11 cellular contexts compared by ENCODE assay signal in the genomic region with DNA sequence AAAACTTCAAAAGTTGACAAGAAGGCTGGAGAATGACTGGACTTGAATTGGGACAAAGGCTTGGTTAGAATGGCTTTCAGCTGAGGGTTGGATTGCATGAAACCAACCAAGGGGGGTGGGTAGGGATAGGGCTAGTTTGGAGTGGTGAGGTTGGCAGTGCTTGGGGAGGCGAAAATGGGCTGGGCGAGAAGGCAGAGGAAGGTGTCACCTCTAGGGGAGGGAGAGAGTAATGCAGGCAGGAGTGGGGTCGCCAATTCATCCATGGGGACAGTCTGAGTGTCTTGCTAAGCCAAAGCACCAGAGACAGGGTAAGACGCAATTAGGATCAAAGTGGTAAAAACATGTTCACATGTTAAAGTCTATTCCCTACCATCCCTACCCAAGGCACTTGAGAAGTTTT. TPM values are rescaled to one million over a fixed set of nuclear protein-coding genes. Genes with fewer than 3 reads are reported as not detected.
DNase-seq lines count a peak whose midpoint lies in the region; ATAC-seq, FAIRE-seq and TF ChIP-seq lines count a peak whose summit lies in the region.
"Had no signal": no experiment of that assay in that cellular context is flagged by ENCODE, and none has a peak within 500 bp of the region (broad histone marks: within the 10 kb centered on the region; RNA-seq: fewer than 3 reads in every experiment).

No MANE protein-coding gene starts in this region.

- POLR2A ChIA-PET in A549 (lab: Yijun Ruan, JAX) (no interaction called here), OCI-LY7 (lab: Charles Lee) (no interaction called here)

- H3K9me2 ChIP-seq in OCI-LY7 (ENCODE audit: insufficient read depth, low read length), result 0 out of 2 replicates have a peak, but pooled peaks cover 4% of the 10 kb centered on the region

- peak overlapping the region in 2 of 3 donors; percentile 11 to 13 for H3K27ac Mint-ChIP-seq in CD4-positive, CD25-positive, alpha-beta regulatory T cell
- H3K27ac Mint-ChIP-seq: T-helper 2 cell treated with Interferon-gamma antibody and Interleukin-4, amounts not matched to agents 5 μg/mL and 100 μg/mL, for 36 hours had no signal

- H3K27ac ChIP-seq in A549, result no peak overlapping the region
- H3K27ac ChIP-seq in CD4-positive, CD25-positive, alpha-beta regulatory T cell (ENCODE audit: insufficient read depth, low read length, poor library complexity, severe bottlenecking), result no peak overlapping the region
- no peak overlapping the region for H3K27ac ChIP-seq in OCI-LY7 (ENCODE audit: low read depth, low read length, poor library complexity, severe bottlenecking)

- no peak for TF ChIP-seq RAD21 in A549 (conservative IDR thresholded peaks at IDR 0.05 in 1 of 2, IDR thresholded peaks at IDR 0.05 in 1 of 2)

- TF ChIP-seq CTCF in A549 (IDR thresholded peaks at IDR 0.05) (no peak), OCI-LY7 (conservative IDR thresholded peaks at IDR 0.05; ENCODE audit: low read length) (peak; percentile 65), fibroblast of mammary gland (conservative IDR thresholded peaks at IDR 0.05; ENCODE audit: control insufficient read depth, insufficient read depth, low read depth, low read length) (peak; percentile 22)

- H3K9me3 Mint-ChIP-seq in CD4-positive, CD25-positive, alpha-beta regulatory T cell, result peaks cover 0 to 5% (median 0%) of the 10 kb centered on the region in 7 donors
- H3K9me3 Mint-ChIP-seq: T-helper 2 cell treated with Interferon-gamma antibody and Interleukin-4, amounts not matched to agents 5 μg/mL and 100 μg/mL, for 36 hours had no signal

- H3K27me3 Mint-ChIP-seq in CD4-positive, CD25-positive, alpha-beta regulatory T cell, result peaks cover 61% of the 10 kb centered on the region

- peaks cover 17% of the 10 kb centered on the region for H3K27me3 ChIP-seq in CD4-positive, CD25-positive, alpha-beta regulatory T cell (ENCODE audit: control insufficient read depth, insufficient read depth, low read length)

- H3K79me2 ChIP-seq in OCI-LY7 (ENCODE audit: insufficient read depth, low read depth, low read length), result no peaks in the 10 kb centered on the region

- no peaks in the 10 kb centered on the region for H3K36me3 ChIP-seq in CD4-positive, CD25-positive, alpha-beta regulatory T cell (ENCODE audit: control insufficient read depth, insufficient read depth, low read length)
- no peaks in the 10 kb centered on the region for H3K36me3 ChIP-seq in OCI-LY7 (ENCODE audit: insufficient read depth, low read length)

- WGBS in A549 (ENCODE audit: missing lambda C conversion rate), result 87% methylated on average over 4 of the region's 4 CpGs

- H3K9me3 ChIP-seq in A549, result no peaks in the 10 kb centered on the region
- H3K9me3 ChIP-seq in CD4-positive, CD25-positive, alpha-beta regulatory T cell (ENCODE audit: control insufficient read depth in 2 of 2, low read length in 2 of 2), result no peaks in the 10 kb centered on the region
- no peaks in the 10 kb centered on the region for H3K9me3 ChIP-seq in OCI-LY7 (ENCODE audit: low read length)

- TF ChIP-seq POLR2A in A549 (IDR thresholded peaks at IDR 0.05; ENCODE audit: low read length) (no peak), erythroblast (IDR thresholded peaks at IDR 0.05; ENCODE audit: low read length) (no peak)

- no peaks in the 10 kb centered on the region for H4K20me1 ChIP-seq in OCI-LY7 (ENCODE audit: insufficient read depth, low read length)

- no TSS peak for BruUV-seq in OCI-LY7 (replicated peaks; lab: Mats Ljungman, UMichigan)

- intact Hi-C loops in OCI-LY7 (cut with micrococcal nuclease; ENCODE audit: unreplicated experiment), result no loop called here

- H3K4me1 ChIP-seq in A549 (peaks cover 6% of the 10 kb centered on the region), OCI-LY7 (ENCODE audit: insufficient read depth, low read length, poor library complexity, severe bottlenecking) (peaks cover 10% of the 10 kb centered on the region)
- H3K4me1 ChIP-seq in CD4-positive, CD25-positive, alpha-beta regulatory T cell (ENCODE audit: control insufficient read depth, insufficient read depth, low read length, poor library complexity, severe bottlenecking), result no peaks in the 10 kb centered on the region

- H3K4me2 ChIP-seq in A549 (no peak overlapping the region), OCI-LY7 (ENCODE audit: low read length) (no peak overlapping the region)

- no peak overlapping the region for H3K4me3 ChIP-seq in A549
- H3K4me3 ChIP-seq in CD4-positive, CD25-positive, alpha-beta regulatory T cell (ENCODE audit: low read depth, low read length), result no peak overlapping the region
- no peak overlapping the region for H3K4me3 ChIP-seq in OCI-LY7 (ENCODE audit: low read depth, low read length, poor library complexity, severe bottlenecking)
- no peak overlapping the region for H3K4me3 ChIP-seq in fibroblast of mammary gland (ENCODE audit: control insufficient read depth, low read depth, low read length)

- ATAC-seq in A549 (peak; percentile 60 to 75; a peak in 5 of 6 replicates), HG02571 (IDR thresholded peaks at IDR 0.05; ENCODE audit: unreplicated experiment) (no peak), GM18909 (IDR thresholded peaks at IDR 0.05; ENCODE audit: poor library complexity, unreplicated experiment) (no peak)
- no peak for ATAC-seq in CD4-positive, CD25-positive, alpha-beta regulatory T cell (ENCODE audit: low read depth in 2 of 2)

- no peak for FAIRE-seq in A549 (lab: Jason Lieb, UNC)

- peak; percentile 54 to 68 for DNase-seq in A549 (ENCODE audit: low read depth in 1 of 2, low spot score in 1 of 2)
- DNase-seq in CD4-positive, CD25-positive, alpha-beta regulatory T cell, result no peak
- DNase-seq in OCI-LY7 (ENCODE audit: low spot score), result peak; percentile 34
- DNase-seq in fibroblast of mammary gland (ENCODE audit: low read depth), result no peak
- no peak for DNase-seq in erythroblast (lab: John Stamatoyannopoulos, UW)
- no peak for DNase-seq in kidney tubule cell (ENCODE audit: low spot score)
- DNase-seq: NCI-H146 had no signal

- CTCF ChIA-PET in A549 (lab: Yijun Ruan, JAX), result interaction anchor here (0.7 to 3.7 kb wide), 9 partner anchors 10 to 315 kb away, joined by 3 to 21 read pairs (median 3); a partner anchor contains a TSS
- CTCF ChIA-PET in OCI-LY7 (lab: Charles Lee; ENCODE audit: unreplicated experiment), result no interaction called here

- no peak overlapping the region for H2AFZ ChIP-seq in OCI-LY7 (ENCODE audit: low read length)

- H3K4me1 Mint-ChIP-seq in CD4-positive, CD25-positive, alpha-beta regulatory T cell, result peaks cover 0 to 24% (median 7%) of the 10 kb centered on the region in 4 donors

- TF ChIP-seq EP300 in A549 (IDR thresholded peaks at IDR 0.05), result no peak

- no peak overlapping the region for H3K4me3 Mint-ChIP-seq in CD4-positive, CD25-positive, alpha-beta regulatory T cell
- H3K4me3 Mint-ChIP-seq: T-helper 2 cell treated with Interferon-gamma antibody and Interleukin-4, amounts not matched to agents 5 μg/mL and 100 μg/mL, for 36 hours had no signal

- H3K36me3 Mint-ChIP-seq in CD4-positive, CD25-positive, alpha-beta regulatory T cell, result peaks cover 5% of the 10 kb centered on the region

TF ChIP-seq in A549, 52 proteins besides CTCF, POLR2A, EP300 and RAD21 (continues in another document):
- TF ChIP-seq ZNF302 (CRISPR knock-in tag; IDR thresholded peaks at IDR 0.05), result no peak

RNA-seq across cellular contexts. Expression of a gene that starts 6.2 kb away (rescaled TPM):
- polyA plus RNA-seq in A549 (2011; rRNA removed), result 0.08 TPM in 2 replicates
- 0.01 TPM in 2 replicates for polyA plus RNA-seq in A549 (2012; cell fraction: cytosol; rRNA removed)
- 0.02 and 0.13 TPM in 2 replicates for polyA plus RNA-seq in A549 (2012; cell fraction: nucleus; rRNA removed)
- 0.01 to 0.05 TPM (median 0.03 TPM) in 3 replicates for polyA plus RNA-seq in A549 (2017; fragmentation: RNase III; extraction: RNeasy Plus Mini Kit Qiagen cat#74134 plus additional on column Dnase treatment)
- 0.17 and 0.19 TPM in 2 replicates for polyA minus RNA-seq in A549 (2011; rRNA and poly(A)+ RNA removed)
- not detected for total RNA-seq in CD4-positive, CD25-positive, alpha-beta regulatory T cell
- not detected for polyA plus RNA-seq in CD4-positive, CD25-positive, alpha-beta regulatory T cell
- total RNA-seq in OCI-LY7 (2014; rRNA removed; shearing (Covaris generic)), result 0.05 TPM in 1 of 2 replicates, not detected in the other
- total RNA-seq in OCI-LY7 (2022), result not detected in 2 replicates
- total RNA-seq: HT-29 had no signal

RNA-seq across cellular contexts. Expression of a gene that starts 6.4 kb away (rescaled TPM):
- 1.9 and 2.1 TPM in 2 replicates for polyA plus RNA-seq in A549 (2011; rRNA removed)
- polyA plus RNA-seq in A549 (2012; cell fraction: cytosol; rRNA removed), result 0.53 and 0.74 TPM in 2 replicates
- 1.0 and 1.3 TPM in 2 replicates for polyA plus RNA-seq in A549 (2012; cell fraction: nucleus; rRNA removed)
- polyA plus RNA-seq in A549 (2017; fragmentation: RNase III; extraction: RNeasy Plus Mini Kit Qiagen cat#74134 plus additional on column Dnase treatment), result 0.96 to 1.9 TPM (median 1.7 TPM) in 3 replicates
- polyA minus RNA-seq in A549 (2011; rRNA and poly(A)+ RNA removed), result 2.0 and 2.1 TPM in 2 replicates
- total RNA-seq in CD4-positive, CD25-positive, alpha-beta regulatory T cell, result not detected
- polyA plus RNA-seq in CD4-positive, CD25-positive, alpha-beta regulatory T cell, result not detected
- not detected in 2 replicates for total RNA-seq in OCI-LY7 (2014; rRNA removed; shearing (Covaris generic))
- 0.11 and 0.15 TPM in 2 replicates for total RNA-seq in OCI-LY7 (2022)
- total RNA-seq: HT-29 had no signal

RNA-seq across cellular contexts. Expression of a gene that starts 23.1 kb away (rescaled TPM):
- 15.9 and 17.4 TPM in 2 replicates for polyA plus RNA-seq in A549 (2011; rRNA removed)
- polyA plus RNA-seq in A549 (2012; cell fraction: cytosol; rRNA removed), result 34.6 and 41.0 TPM in 2 replicates
- 72.3 and 83.0 TPM in 2 replicates for polyA plus RNA-seq in A549 (2012; cell fraction: nucleus; rRNA removed)
- 33.8 to 34.0 TPM (median 33.9 TPM) in 3 replicates for polyA plus RNA-seq in A549 (2017; fragmentation: RNase III; extraction: RNeasy Plus Mini Kit Qiagen cat#74134 plus additional on column Dnase treatment)
- 15.6 and 17.0 TPM in 2 replicates for polyA minus RNA-seq in A549 (2011; rRNA and poly(A)+ RNA removed)
- total RNA-seq in CD4-positive, CD25-positive, alpha-beta regulatory T cell, result 7.9 TPM
- polyA plus RNA-seq in CD4-positive, CD25-positive, alpha-beta regulatory T cell, result 10 to 100 TPM; 11.1 to 16.4 (median 12.0) TPM
- total RNA-seq in OCI-LY7 (2014; rRNA removed; shearing (Covaris generic)), result 30.7 and 39.3 TPM in 2 replicates
- total RNA-seq in OCI-LY7 (2022), result 24.8 and 27.4 TPM in 2 replicates

RNA-seq across cellular contexts. Expression of a gene that starts 24.1 kb away (rescaled TPM):
- 65.9 and 80.1 TPM in 2 replicates for polyA plus RNA-seq in A549 (2011; rRNA removed)
- 63.6 and 87.3 TPM in 2 replicates for polyA plus RNA-seq in A549 (2012; cell fraction: cytosol; rRNA removed)
- polyA plus RNA-seq in A549 (2012; cell fraction: nucleus; rRNA removed), result 87.9 and 106 TPM in 2 replicates
- polyA plus RNA-seq in A549 (2017; fragmentation: RNase III; extraction: RNeasy Plus Mini Kit Qiagen cat#74134 plus additional on column Dnase treatment), result 53.1 to 64.0 TPM (median 59.4 TPM) in 3 replicates
- polyA minus RNA-seq in A549 (2011; rRNA and poly(A)+ RNA removed), result 108 and 128 TPM in 2 replicates
- 61.3 TPM for total RNA-seq in CD4-positive, CD25-positive, alpha-beta regulatory T cell
- 10 to 100 TPM; 29.4 to 35.1 (median 32.1) TPM for polyA plus RNA-seq in CD4-positive, CD25-positive, alpha-beta regulatory T cell
- total RNA-seq in OCI-LY7 (2014; rRNA removed; shearing (Covaris generic)), result 52.9 and 69.2 TPM in 2 replicates
- 172 and 195 TPM in 2 replicates for total RNA-seq in OCI-LY7 (2022)

Comparison
In these comparisons a context has a peak if more than half of its experiments do, and no peak if none do; other contexts are left out.
1. ATAC-seq: peak in A549 (2 of 2); none in CD4-positive, CD25-positive, alpha-beta regulatory T cell (0 of 2), HG02571 (single experiment) and GM18909 (single experiment).
2. DNase-seq: peak in A549 (2 of 2) and OCI-LY7 (single experiment); none in CD4-positive, CD25-positive, alpha-beta regulatory T cell (0 of 3), fibroblast of mammary gland (single experiment), erythroblast (0 of 2) and kidney tubule cell (single experiment).